11 cellular contexts compared by ENCODE assay signal in genomic region chr4:149409186-149410056, GRCh38.
A peak's percentile ranks its signal among the peaks of the same experiment; 100 is the strongest.
DNase-seq lines count a peak whose midpoint lies in the region; ATAC-seq and TF ChIP-seq lines count a peak whose summit lies in the region.
"Had no signal": no experiment of that assay in that cellular context is flagged by ENCODE, and none has a peak within 500 bp of the region (broad histone marks: within the 10 kb centered on the region; RNA-seq: fewer than 3 reads in every experiment).

No MANE protein-coding gene starts in this region.

- ATAC-seq in left lobe of liver (peak; percentile 61), GM18517 (IDR thresholded peaks at IDR 0.05; ENCODE audit: unreplicated experiment) (no peak), WTC11 (no peak)

- no peak overlapping the region for H3K27ac Mint-ChIP-seq in WTC11
- H3K27ac Mint-ChIP-seq: activated naive CD8-positive, alpha-beta T cell had no signal

- peaks cover 4% of the 10 kb centered on the region; the same call in 1 of the 2 replicates for H3K9me3 Mint-ChIP-seq in WTC11

- CTCF ChIA-PET in AG04449 (lab: Yijun Ruan, JAX), result no interaction called here
- CTCF ChIA-PET in WTC11 (lab: Charles Lee), result no interaction called here

- no peak for TF ChIP-seq POLR2A in stomach (IDR thresholded peaks at IDR 0.05)

- no peak for TF ChIP-seq CTCF in AG04449 (IDR thresholded peaks at IDR 0.05; ENCODE audit: insufficient read depth, low read length, missing control alignments)
- TF ChIP-seq CTCF in stomach (IDR thresholded peaks at IDR 0.05), result no peak
- no peak for TF ChIP-seq CTCF in WTC11 (IDR thresholded peaks at IDR 0.05)

- H3K4me3 ChIP-seq in AG04449 (ENCODE audit: low read depth, low read length) (no peak overlapping the region), stomach (no peak overlapping the region)

- no peaks in the 10 kb centered on the region for H3K27me3 Mint-ChIP-seq in WTC11 (ENCODE audit: low read depth)
- H3K27me3 Mint-ChIP-seq: activated naive CD8-positive, alpha-beta T cell had no signal

- H3K36me3 Mint-ChIP-seq in WTC11, result no peaks in the 10 kb centered on the region
- H3K36me3 Mint-ChIP-seq: activated naive CD8-positive, alpha-beta T cell had no signal

- DNase-seq in AG04449 (ENCODE audit: low read depth, low spot score) (peak; percentile 16), LHCN-M2 (ENCODE audit: low read depth) (peak; percentile 99), cerebellar cortex (ENCODE audit: low spot score) (peak; percentile 55), left lobe of liver (ENCODE audit: low spot score) (no peak), stomach (no peak), WTC11 (ENCODE audit: low spot score) (no peak)
- no peak for DNase-seq in stimulated activated naive CD4-positive, alpha-beta T cell treated with Interleukin-2 at 50 U/mL for 16 hours (lab: John Stamatoyannopoulos, UW)
- DNase-seq: NCI-H187; stimulated activated naive CD4-positive, alpha-beta T cell had no signal

- WGBS in stomach, 5 donors, result 54 to 61% (median 61%) methylated on average over 10 of the region's 10 CpGs

- H3K27ac ChIP-seq in stomach, result no peak overlapping the region

- no peaks in the 10 kb centered on the region for H3K4me1 ChIP-seq in stomach

- POLR2A ChIA-PET in AG04449 (lab: Yijun Ruan, JAX) (no interaction called here), WTC11 (lab: Charles Lee) (no interaction called here)

- H3K4me1 Mint-ChIP-seq in WTC11, result 0 out of 2 replicates have a peak, but pooled peaks cover 2% of the 10 kb centered on the region

- H3K4me3 Mint-ChIP-seq in WTC11, result no peak overlapping the region
- H3K4me3 Mint-ChIP-seq: activated naive CD8-positive, alpha-beta T cell had no signal

- intact Hi-C loops in stomach (cut with DNase I; ENCODE audit: low total_unique reads), result no loop called here

- no peak for TF ChIP-seq EP300 in stomach (IDR thresholded peaks at IDR 0.05)

- H3K9me3 ChIP-seq in stomach, result no peaks in the 10 kb centered on the region

- H3K27me3 ChIP-seq in stomach, result no peaks in the 10 kb centered on the region

- no peaks in the 10 kb centered on the region for H3K36me3 ChIP-seq in stomach

TF ChIP-seq in WTC11, 78 proteins besides CTCF, POLR2A, EP300 and RAD21:
- TF ChIP-seq MLX (CRISPR knock-in tag; IDR thresholded peaks at IDR 0.05) (no peak), TP53 (CRISPR knock-in tag; IDR thresholded peaks at IDR 0.05) (no peak), ZBTB21 (CRISPR knock-in tag; IDR thresholded peaks at IDR 0.05; ENCODE audit: borderline replicate concordance) (no peak), ZSCAN18 (CRISPR knock-in tag; IDR thresholded peaks at IDR 0.05) (no peak), GABPB1 (CRISPR knock-in tag; IDR thresholded peaks at IDR 0.05) (no peak), E2F4 (CRISPR knock-in tag; IDR thresholded peaks at IDR 0.05; ENCODE audit: borderline replicate concordance, low read depth) (no peak), CREM (CRISPR knock-in tag; IDR thresholded peaks at IDR 0.05) (no peak), ARID4B (CRISPR knock-in tag; IDR thresholded peaks at IDR 0.05; ENCODE audit: borderline replicate concordance) (no peak), ZNF138 (CRISPR knock-in tag; conservative IDR thresholded peaks at IDR 0.05) (no peak), JUN (CRISPR knock-in tag; IDR thresholded peaks at IDR 0.05) (no peak), IRF1 (CRISPR knock-in tag; IDR thresholded peaks at IDR 0.05) (no peak)
TF ChIP-seq in WTC11: peak in this region for 0.

Comparison
In these comparisons a context has a peak if more than half of its experiments do, and no peak if none do; other contexts are left out.
1. DNase-seq: peak in AG04449 (single experiment), LHCN-M2 (single experiment) and cerebellar cortex (single experiment); none in left lobe of liver (single experiment), stomach (single experiment), WTC11 (single experiment) and stimulated activated naive CD4-positive, alpha-beta T cell treated with Interleukin-2 at 50 U/mL for 16 hours (single experiment).